Comparison of ENCODE assay signal across 8 cellular contexts in genomic region chr16:88686062-88686438, GRCh38. TPM values are rescaled to one million over a fixed set of nuclear protein-coding genes. Genes with fewer than 3 reads are reported as not detected.
A peak's percentile ranks its signal among the peaks of the same experiment; 100 is the strongest.
DNase-seq lines count a peak whose midpoint lies in the region; ATAC-seq and TF ChIP-seq lines count a peak whose summit lies in the region.

No MANE protein-coding gene starts in this region.

- no peak overlapping the region for H3K27ac Mint-ChIP-seq in central memory CD8-positive, alpha-beta T cell (ENCODE audit: low read depth)
- H3K27ac Mint-ChIP-seq in glutamatergic neuron (ENCODE audit: unreplicated experiment), result no peak overlapping the region

- H3K9me3 Mint-ChIP-seq in central memory CD8-positive, alpha-beta T cell, result no peaks in the 10 kb centered on the region
- no peaks in the 10 kb centered on the region for H3K9me3 Mint-ChIP-seq in glutamatergic neuron (ENCODE audit: unreplicated experiment)

- no peaks in the 10 kb centered on the region for H3K36me3 ChIP-seq in OCI-LY7 (ENCODE audit: insufficient read depth, low read length)
- H3K36me3 ChIP-seq in mucosa of descending colon (ENCODE audit: low read depth), result no peaks in the 10 kb centered on the region
- no peaks in the 10 kb centered on the region for H3K36me3 ChIP-seq in aorta (ENCODE audit: control insufficient read depth in 1 of 2, insufficient read depth in 2 of 2, low read length in 1 of 2)

- TF ChIP-seq CTCF in GM10248 (IDR thresholded peaks at IDR 0.05; ENCODE audit: control extremely low read depth, extremely low read depth, low read depth, missing control alignments) (no peak), OCI-LY7 (conservative IDR thresholded peaks at IDR 0.05; ENCODE audit: low read length) (no peak), mucosa of descending colon (IDR thresholded peaks at IDR 0.05) (no peak), glutamatergic neuron (IDR thresholded peaks at IDR 0.05; ENCODE audit: partially characterized antibody, unreplicated experiment) (no peak)

- peak overlapping the region; percentile 78 for H3K4me3 Mint-ChIP-seq in central memory CD8-positive, alpha-beta T cell
- H3K4me3 Mint-ChIP-seq in glutamatergic neuron (ENCODE audit: unreplicated experiment), result no peak overlapping the region

- no peaks in the 10 kb centered on the region for H3K9me3 ChIP-seq in OCI-LY7 (ENCODE audit: low read length)
- no peaks in the 10 kb centered on the region for H3K9me3 ChIP-seq in mucosa of descending colon
- no peaks in the 10 kb centered on the region for H3K9me3 ChIP-seq in aorta (ENCODE audit: control insufficient read depth, low read length)

- H3K27ac ChIP-seq in OCI-LY7 (ENCODE audit: low read depth, low read length, poor library complexity, severe bottlenecking) (peak overlapping the region; percentile 0), aorta (ENCODE audit: low read depth in 1 of 2, low read length in 2 of 2) (no peak overlapping the region)

- H3K4me3 ChIP-seq in OCI-LY7 (ENCODE audit: low read depth, low read length, poor library complexity, severe bottlenecking) (peak overlapping the region; percentile 77), mucosa of descending colon (peak overlapping the region; percentile 9), aorta (ENCODE audit: low read length in 2 of 2) (no peak overlapping the region)

- no peaks in the 10 kb centered on the region for H3K9me2 ChIP-seq in OCI-LY7 (ENCODE audit: insufficient read depth, low read length)

- BruUV-seq in OCI-LY7 (replicated peaks; lab: Mats Ljungman, UMichigan), result no TSS peak

- DNase-seq in GM10248 (ENCODE audit: extremely low spot score) (peak; percentile 53), HEK293T (ENCODE audit: extremely low spot score) (peak; percentile 37), OCI-LY7 (ENCODE audit: low spot score) (no peak), mucosa of descending colon (peak in 2 of 3 donors; percentile 46 to 82), aorta (no peak), glutamatergic neuron (no peak), NCI-H1694 (lab: John Stamatoyannopoulos, UW) (no peak)
- DNase-seq in central memory CD8-positive, alpha-beta T cell (ENCODE audit: low spot score in 2 of 2), result no peak

- CTCF ChIA-PET in GM10248 (lab: Yijun Ruan, JAX), result interaction anchor here (0.9 to 1.8 kb wide), 2 partner anchors 19 to 51 kb away, joined by 3 to 4 read pairs; no protein-coding TSS in a partner anchor
- CTCF ChIA-PET in HEK293T (lab: Yijun Ruan, JAX), result interaction anchor here (1.6 kb wide), 1 partner anchor 13 kb away, joined by 3 read pairs; no protein-coding TSS in a partner anchor
- CTCF ChIA-PET in OCI-LY7 (lab: Charles Lee; ENCODE audit: unreplicated experiment), result no interaction called here

- H3K4me1 ChIP-seq in OCI-LY7 (ENCODE audit: insufficient read depth, low read length, poor library complexity, severe bottlenecking) (peaks cover 47% of the 10 kb centered on the region), mucosa of descending colon (ENCODE audit: low read depth) (peaks cover 12% of the 10 kb centered on the region), aorta (ENCODE audit: control insufficient read depth in 1 of 2, insufficient read depth in 2 of 2, low read length in 2 of 2) (no peaks in the 10 kb centered on the region)

- H3K4me1 Mint-ChIP-seq in central memory CD8-positive, alpha-beta T cell, result peaks cover 21% of the 10 kb centered on the region
- H3K4me1 Mint-ChIP-seq in glutamatergic neuron (ENCODE audit: low read depth, unreplicated experiment), result peaks cover 1% of the 10 kb centered on the region

- H3K36me3 Mint-ChIP-seq in central memory CD8-positive, alpha-beta T cell (ENCODE audit: insufficient read depth), result peaks cover 10% of the 10 kb centered on the region
- H3K36me3 Mint-ChIP-seq in glutamatergic neuron (ENCODE audit: unreplicated experiment), result no peaks in the 10 kb centered on the region

- H3K79me2 ChIP-seq in OCI-LY7 (ENCODE audit: insufficient read depth, low read depth, low read length), result no peaks in the 10 kb centered on the region

- no peaks in the 10 kb centered on the region for H3K27me3 Mint-ChIP-seq in central memory CD8-positive, alpha-beta T cell
- peaks cover 10% of the 10 kb centered on the region for H3K27me3 Mint-ChIP-seq in glutamatergic neuron (ENCODE audit: unreplicated experiment)

- H4K20me1 ChIP-seq in OCI-LY7 (ENCODE audit: insufficient read depth, low read length), result no peaks in the 10 kb centered on the region

- intact Hi-C loops in OCI-LY7 (cut with micrococcal nuclease; ENCODE audit: unreplicated experiment) (loop anchor here (1.0 kb wide), 1 partner anchor 12 kb away; no protein-coding TSS in a partner anchor), mucosa of descending colon (cut with DNase I, micrococcal nuclease) (no loop called here), aorta (cut with DNase I) (no loop called here)

- no peaks in the 10 kb centered on the region for H3K27me3 ChIP-seq in aorta (ENCODE audit: control insufficient read depth in 1 of 2, insufficient read depth in 2 of 2, low read length in 1 of 2)

- POLR2A ChIA-PET in GM10248 (lab: Yijun Ruan, JAX), result no interaction called here
- POLR2A ChIA-PET in HEK293T (lab: Yijun Ruan, JAX), result no interaction called here
- POLR2A ChIA-PET in OCI-LY7 (lab: Charles Lee), result interaction anchor here (0.7 kb wide), 1 partner anchor 13 kb away, joined by 6 read pairs; no protein-coding TSS in a partner anchor

- H2AFZ ChIP-seq in OCI-LY7 (ENCODE audit: low read length), result peak overlapping the region; percentile 47; the same call in 1 of the 2 replicates

- peak; percentile 62 for ATAC-seq in central memory CD8-positive, alpha-beta T cell (replicated peaks; ENCODE audit: extremely low read depth, poor library complexity, severe bottlenecking)
- ATAC-seq in mucosa of descending colon, result peak; percentile 55
- peak; percentile 9 for ATAC-seq in aorta (ENCODE audit: low FRiP score)

- 0 to 1% methylated on average over 14 to 25 of the region's 25 CpGs for WGBS in aorta, 2 donors

- H3K4me2 ChIP-seq in OCI-LY7 (ENCODE audit: low read length), result peak overlapping the region; percentile 82

TF ChIP-seq in HEK293T, 16 proteins besides CTCF, POLR2A, EP300 and RAD21:
- TF ChIP-seq BHLHE40 (IDR thresholded peaks at IDR 0.05; ENCODE audit: borderline replicate concordance) (no peak), TARDBP (IDR thresholded peaks at IDR 0.05) (no peak), L3MBTL2 (conservative IDR thresholded peaks at IDR 0.05) (no peak), NFRKB (IDR thresholded peaks at IDR 0.05) (no peak), CTBP1 (IDR thresholded peaks at IDR 0.05; ENCODE audit: borderline replicate concordance) (no peak), PKNOX1 (IDR thresholded peaks at IDR 0.05) (no peak), LEF1 (IDR thresholded peaks at IDR 0.05; ENCODE audit: borderline replicate concordance) (no peak), SUZ12 (IDR thresholded peaks at IDR 0.05) (no peak), FOXA1 (IDR thresholded peaks at IDR 0.05) (no peak), HDGF (IDR thresholded peaks at IDR 0.05; ENCODE audit: borderline replicate concordance) (no peak), FOXK2 (IDR thresholded peaks at IDR 0.05) (no peak), ELF4 (IDR thresholded peaks at IDR 0.05) (no peak), SP1 (IDR thresholded peaks at IDR 0.05) (no peak), ARNT (IDR thresholded peaks at IDR 0.05) (no peak), ZNF384 (IDR thresholded peaks at IDR 0.05) (no peak), FOXM1 (IDR thresholded peaks at IDR 0.05; ENCODE audit: borderline replicate concordance) (no peak)
TF ChIP-seq in HEK293T: peak in this region for 0.

RNA-seq across cellular contexts. Expression of gene SNAI3, which starts 0.3 kb away (rescaled TPM):
- 2.4 and 3.1 TPM in 2 replicates for total RNA-seq in OCI-LY7 (2014; rRNA removed; shearing (Covaris generic))
- total RNA-seq in OCI-LY7 (2022) (1.6 and 3.3 TPM in 2 replicates), mucosa of descending colon (under 1 TPM; 0.28 to 0.82 (median 0.55) TPM), aorta (under 1 TPM; 0.27 to 0.71 TPM), glutamatergic neuron (ENCODE audit: unreplicated experiment) (not detected)
- polyA plus RNA-seq in aorta, result 1 to 10 TPM in 1 of 2 donors, not detected in 1; 1.6 TPM

RNA-seq across cellular contexts. Expression of gene RNF166, which starts 20.2 kb away (rescaled TPM):
- total RNA-seq in OCI-LY7 (2014; rRNA removed; shearing (Covaris generic)), result 39.2 and 52.4 TPM in 2 replicates
- total RNA-seq in OCI-LY7 (2022) (40.3 and 56.2 TPM in 2 replicates), mucosa of descending colon (10 to 100 TPM in 2 of 3 donors, 1 to 10 TPM in 1; 9.5 to 22.8 (median 15.1) TPM), aorta (10 to 100 TPM; 18.0 to 39.4 TPM), glutamatergic neuron (ENCODE audit: unreplicated experiment) (26.5 TPM)
- 10 to 100 TPM; 16.2 to 27.4 TPM for polyA plus RNA-seq in aorta

RNA-seq across cellular contexts. Expression of gene CTU2, which starts 20.3 kb away (rescaled TPM):
- total RNA-seq in OCI-LY7 (2014; rRNA removed; shearing (Covaris generic)), result 18.5 and 21.9 TPM in 2 replicates
- total RNA-seq in OCI-LY7 (2022) (23.3 and 24.4 TPM in 2 replicates), mucosa of descending colon (10 to 100 TPM in 2 of 3 donors, 1 to 10 TPM in 1; 9.6 to 16.1 (median 13.6) TPM), aorta (10 to 100 TPM; 15.8 to 17.0 TPM), glutamatergic neuron (ENCODE audit: unreplicated experiment) (32.4 TPM)
- 10 to 100 TPM in 1 of 2 donors, 1 to 10 TPM in 1; 4.0 to 18.4 TPM for polyA plus RNA-seq in aorta

RNA-seq across cellular contexts. Expression of gene MVD, which starts 23.2 kb away (rescaled TPM):
- 65.6 and 74.4 TPM in 2 replicates for total RNA-seq in OCI-LY7 (2014; rRNA removed; shearing (Covaris generic))
- 136 and 158 TPM in 2 replicates for total RNA-seq in OCI-LY7 (2022)
- 10 to 100 TPM; 42.7 to 89.5 (median 72.5) TPM for total RNA-seq in mucosa of descending colon
- total RNA-seq in aorta, result 10 to 100 TPM; 26.0 to 26.6 TPM
- polyA plus RNA-seq in aorta, result 10 to 100 TPM; 19.8 to 57.6 TPM
- total RNA-seq in glutamatergic neuron (ENCODE audit: unreplicated experiment), result 227 TPM

RNA-seq across cellular contexts. Expression of gene CYBA, which starts 35.2 kb away (rescaled TPM):
- 601 and 647 TPM in 2 replicates for total RNA-seq in OCI-LY7 (2014; rRNA removed; shearing (Covaris generic))
- total RNA-seq in OCI-LY7 (2022) (315 and 359 TPM in 2 replicates), mucosa of descending colon (100 to 1,000 TPM; 150 to 316 (median 184) TPM), aorta (100 to 1,000 TPM in 1 of 2 donors, 10 to 100 TPM in 1; 79.2 to 148 TPM), glutamatergic neuron (ENCODE audit: unreplicated experiment) (28.7 TPM)
- 100 to 1,000 TPM in 1 of 2 donors, 10 to 100 TPM in 1; 99.0 to 107 TPM for polyA plus RNA-seq in aorta

Comparison
In these comparisons a context has a peak if more than half of its experiments do, and no peak if none do; other contexts are left out.
1. DNase-seq: peak in GM10248 (single experiment), HEK293T (single experiment) and mucosa of descending colon (2 of 3); none in OCI-LY7 (single experiment), central memory CD8-positive, alpha-beta T cell (0 of 2), aorta (0 of 2), glutamatergic neuron (single experiment) and NCI-H1694 (single experiment).
2. H3K4me3 ChIP-seq: peak in OCI-LY7 (single experiment) and mucosa of descending colon (single experiment); none in aorta (0 of 2).
3. ATAC-seq: peak in every context shown above with its lines; median percentile 62 in central memory CD8-positive, alpha-beta T cell; 55 in mucosa of descending colon; 9 in aorta.